Comparison of ENCODE assay signal across 13 cellular contexts in the genomic region with DNA sequence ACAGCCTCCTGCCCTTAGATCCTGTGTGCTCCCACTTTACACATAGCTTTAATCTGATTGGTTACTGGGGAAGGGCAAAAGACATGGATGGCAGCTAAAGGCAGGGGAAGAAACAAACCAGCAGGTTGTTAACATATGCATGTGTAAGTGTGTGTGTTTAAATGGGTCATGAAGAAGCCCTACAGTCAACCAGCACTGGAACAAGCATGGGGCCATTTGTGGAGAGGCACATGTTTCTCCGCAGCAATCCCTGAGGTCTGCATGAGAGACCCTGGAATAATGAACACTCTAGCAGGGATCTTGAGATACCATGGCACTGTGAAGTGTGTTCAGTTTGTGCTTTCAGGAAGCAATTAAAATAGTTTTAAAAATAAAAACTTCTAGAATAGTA. TPM values are rescaled to one million over a fixed set of nuclear protein-coding genes. Genes with fewer than 3 reads are reported as not detected.
A peak's percentile ranks its signal among the peaks of the same experiment; 100 is the strongest.
DNase-seq lines count a peak whose midpoint lies in the region; ATAC-seq and TF ChIP-seq lines count a peak whose summit lies in the region.
"Had no signal": no experiment of that assay in that cellular context is flagged by ENCODE, and none has a peak within 500 bp of the region (broad histone marks: within the 10 kb centered on the region; RNA-seq: fewer than 3 reads in every experiment).

No MANE protein-coding gene starts in this region.

- 65 to 82% methylated on average over 1 of the region's 1 CpG for WGBS in body of pancreas, 2 donors
- 86 to 100% methylated on average over 1 of the region's 1 CpG for WGBS in lower leg skin, 2 donors

- H3K27me3 ChIP-seq in KMS-11 (ENCODE audit: insufficient read depth, low read depth) (no peaks in the 10 kb centered on the region), body of pancreas (no peaks in the 10 kb centered on the region), osteoblast (ENCODE audit: insufficient read depth, low read length) (no peaks in the 10 kb centered on the region)
- H3K27me3 ChIP-seq: Peyer's patch had no signal

- H4K20me1 ChIP-seq in KMS-11 (ENCODE audit: insufficient read depth) = peaks cover 70% of the 10 kb centered on the region
- H4K20me1 ChIP-seq in osteoblast (ENCODE audit: insufficient read depth, low read length) = peaks cover 63% of the 10 kb centered on the region

- H3K4me1 ChIP-seq in KMS-11 (ENCODE audit: low read depth, poor library complexity, severe bottlenecking) = peaks cover 83% of the 10 kb centered on the region
- H3K4me1 ChIP-seq in body of pancreas = peaks cover 84% of the 10 kb centered on the region
- H3K4me1 ChIP-seq in osteoblast (ENCODE audit: insufficient read depth, low read length) = peaks cover 8% of the 10 kb centered on the region

- H3K79me2 ChIP-seq in KMS-11 (ENCODE audit: insufficient read depth, low read depth) (peaks cover 96% of the 10 kb centered on the region), osteoblast (ENCODE audit: insufficient read depth, low read length) (peaks cover 94% of the 10 kb centered on the region)

- H3K4me3 ChIP-seq in KMS-11 (IDR thresholded peaks at IDR 0.05; ENCODE audit: insufficient read depth, low read depth, low read length) = no peak overlapping the region
- H3K4me3 ChIP-seq in body of pancreas = no peak overlapping the region
- no peak overlapping the region for H3K4me3 ChIP-seq in osteoblast (ENCODE audit: insufficient read depth, low read length)
- H3K4me3 ChIP-seq in lower leg skin (ENCODE audit: low read depth, poor library complexity, severe bottlenecking) = no peak overlapping the region
- H3K4me3 ChIP-seq: Peyer's patch had no signal

- H3K9me3 ChIP-seq in body of pancreas = no peaks in the 10 kb centered on the region
- H3K9me3 ChIP-seq in osteoblast (ENCODE audit: low read depth, low read length) = no peaks in the 10 kb centered on the region
- H3K9me3 ChIP-seq: Peyer's patch had no signal

- no peak for DNase-seq in body of pancreas
- peak; percentile 79 for DNase-seq in osteoblast (ENCODE audit: insufficient read length, low spot score, missing footprints)
- no peak for DNase-seq in medulla oblongata (ENCODE audit: extremely low spot score)
- DNase-seq in amniotic stem cell (lab: John Stamatoyannopoulos, UW) = no peak
- DNase-seq in lower leg skin (ENCODE audit: low spot score in 2 of 2) = no peak
- DNase-seq: activated naive CD4-positive, alpha-beta T cell treated with anti-CD3 and anti-CD28 coated beads, Interleukin-2, amount 50 U/mL, for 16 hours; mammary epithelial cell; retina; WERI-Rb-1 had no signal

- H3K36me3 ChIP-seq in KMS-11 (ENCODE audit: insufficient read depth) (no peaks in the 10 kb centered on the region), body of pancreas (replicated peaks in 1 of 2; ENCODE audit: insufficient read depth in 1 of 2, low read depth in 2 of 2) (no peaks in the 10 kb centered on the region), osteoblast (ENCODE audit: insufficient read depth, low read length) (no peaks in the 10 kb centered on the region)
- H3K36me3 ChIP-seq: Peyer's patch, WERI-Rb-1 had no signal

- H3K4me2 ChIP-seq in KMS-11 = peak overlapping the region; percentile 20; the same call in 1 of the 2 replicates
- no peak overlapping the region for H3K4me2 ChIP-seq in osteoblast (ENCODE audit: insufficient read depth, low read length)

- H2AFZ ChIP-seq in KMS-11 (ENCODE audit: low read depth) (no peak overlapping the region), osteoblast (ENCODE audit: low read length) (no peak overlapping the region)

- intact Hi-C loops in body of pancreas (cut with DNase I) = no loop called here
- intact Hi-C loops in lower leg skin (cut with DNase I; ENCODE audit: low total_unique reads) = no loop called here

- H3K27ac ChIP-seq in C4-2B (peak overlapping the region; percentile 64), KMS-11 (no peak overlapping the region), body of pancreas (peak overlapping the region; percentile 59 to 100 (median 98)), osteoblast (ENCODE audit: low read depth, low read length) (no peak overlapping the region)
- H3K27ac ChIP-seq: WERI-Rb-1 had no signal

- ATAC-seq in body of pancreas (no peak), GM19324 (IDR thresholded peaks at IDR 0.05; ENCODE audit: low FRiP score, unreplicated experiment) (no peak)

- no peak overlapping the region for H3K9ac ChIP-seq in KMS-11

- no peak for TF ChIP-seq POLR2A in body of pancreas (IDR thresholded peaks at IDR 0.05)
- TF ChIP-seq POLR2A in lower leg skin (IDR thresholded peaks at IDR 0.05) = no peak

- TF ChIP-seq CTCF in C4-2B (conservative IDR thresholded peaks at IDR 0.05) (no peak), KMS-11 (conservative IDR thresholded peaks at IDR 0.05; ENCODE audit: low read depth, low read length) (no peak), body of pancreas (IDR thresholded peaks at IDR 0.05) (no peak), osteoblast (IDR thresholded peaks at IDR 0.05; ENCODE audit: extremely low read depth, low read depth, low read length) (no peak), lower leg skin (IDR thresholded peaks at IDR 0.05) (no peak)

RNA-seq across cellular contexts. Expression of a gene that starts 6.0 kb away (rescaled TPM):
- 10 to 100 TPM; 25.7 to 38.4 TPM for total RNA-seq in body of pancreas
- 53.3 and 58.6 TPM in 2 replicates for total RNA-seq in osteoblast
- total RNA-seq in lower leg skin = 100 to 1,000 TPM in 2 of 4 donors, 10 to 100 TPM in 2; 50.8 to 151 (median 98.7) TPM

Comparison
In these comparisons a context has a peak if more than half of its experiments do, and no peak if none do; other contexts are left out.
1. H3K27ac ChIP-seq: peak in C4-2B (single experiment) and body of pancreas (4 of 4); none in KMS-11 (single experiment) and osteoblast (single experiment).